Comparison of ENCODE assay signal across 27 cellular contexts in genomic region chr1:223419561-223419960, GRCh38. TPM values are rescaled to one million over a fixed set of nuclear protein-coding genes. Genes with fewer than 3 reads are reported as not detected.
"Had no signal": no experiment of that assay in that cellular context is flagged by ENCODE, and none has a peak within 500 bp of the region (broad histone marks: within the 10 kb centered on the region; RNA-seq: fewer than 3 reads in every experiment).

No MANE protein-coding gene starts in this region.

- H3K9me3 Mint-ChIP-seq: activated B cell treated with CpG ODN at 0.5 μM for 24 hours; activated CD4-positive, alpha-beta memory T cell treated with anti-CD3 and anti-CD28 coated beads for 36 hours; activated CD4-positive, alpha-beta T cell treated with anti-CD3 and anti-CD28 coated beads, Interleukin-2, amount 10 ng/mL, durations not matched to agents 7 days and 5 days; activated naive CD4-positive, alpha-beta T cell treated with anti-CD3 and anti-CD28 coated beads, Interleukin-2, amount 50 U/mL, for 72 hours; activated naive CD8-positive, alpha-beta T cell treated with anti-CD3 and anti-CD28 coated beads, Interleukin-2, amount 50 U/mL, for 24 hours; activated T-cell treated with anti-CD3 and anti-CD28 coated beads, Interleukin-2, amount 50 U/mL, for 4 hours; central memory CD8-positive, alpha-beta T cell had no signal

- H3K27ac Mint-ChIP-seq: activated B cell treated with CpG ODN at 0.5 μM for 24 hours; activated CD4-positive, alpha-beta memory T cell treated with anti-CD3 and anti-CD28 coated beads for 36 hours; activated CD4-positive, alpha-beta T cell treated with anti-CD3 and anti-CD28 coated beads, Interleukin-2, amount 10 ng/mL, durations not matched to agents 7 days and 5 days; activated naive CD4-positive, alpha-beta T cell treated with anti-CD3 and anti-CD28 coated beads, Interleukin-2, amount 50 U/mL, for 72 hours; activated naive CD8-positive, alpha-beta T cell treated with anti-CD3 and anti-CD28 coated beads, Interleukin-2, amount 50 U/mL, for 24 hours; T-helper 17 cell had no signal

- H3K36me3 ChIP-seq: ascending aorta had no signal

- H3K4me3 ChIP-seq: ascending aorta, body of pancreas had no signal

- H3K27me3 Mint-ChIP-seq: activated B cell treated with CpG ODN at 0.5 μM for 24 hours; activated CD4-positive, alpha-beta memory T cell treated with anti-CD3 and anti-CD28 coated beads for 36 hours; activated naive CD8-positive, alpha-beta T cell treated with anti-CD3 and anti-CD28 coated beads, Interleukin-2, amount 50 U/mL, for 24 hours; T-helper 17 cell had no signal

- H3K4me3 Mint-ChIP-seq: activated B cell treated with CpG ODN at 0.5 μM for 24 hours; activated CD4-positive, alpha-beta memory T cell treated with anti-CD3 and anti-CD28 coated beads for 36 hours; activated CD4-positive, alpha-beta T cell treated with anti-CD3 and anti-CD28 coated beads, Interleukin-2, amount 10 ng/mL, durations not matched to agents 7 days and 5 days; activated naive CD8-positive, alpha-beta T cell treated with anti-CD3 and anti-CD28 coated beads, Interleukin-2, amount 50 U/mL, for 24 hours; activated T-cell treated with anti-CD3 and anti-CD28 coated beads, Interleukin-2, amount 50 U/mL, for 4 hours; central memory CD8-positive, alpha-beta T cell; T-helper 17 cell had no signal

- H3K4me1 Mint-ChIP-seq: activated B cell treated with CpG ODN at 0.5 μM for 24 hours; activated CD4-positive, alpha-beta T cell treated with anti-CD3 and anti-CD28 coated beads, Interleukin-2, amount 10 ng/mL, durations not matched to agents 7 days and 5 days; activated naive CD8-positive, alpha-beta T cell treated with anti-CD3 and anti-CD28 coated beads, Interleukin-2, amount 50 U/mL, for 24 hours; central memory CD8-positive, alpha-beta T cell had no signal

- DNase-seq: activated B cell treated with CpG ODN at 0.5 μM for 24 hours; activated CD4-positive, alpha-beta memory T cell treated with anti-CD3 and anti-CD28 coated beads for 36 hours; activated CD4-positive, alpha-beta T cell treated with anti-CD3 and anti-CD28 coated beads, Interleukin-2, amount 10 ng/mL, durations not matched to agents 7 days and 5 days; activated CD8-positive, alpha-beta memory T cell treated with anti-CD3 and anti-CD28 coated beads for 24 hours; activated effector memory CD4-positive, alpha-beta T cell treated with anti-CD3 and anti-CD28 coated beads, Interleukin-2, amount 50 U/mL, for 16 hours; activated naive CD4-positive, alpha-beta T cell treated with Interleukin-2 at 50 U/mL for 16 hours; activated naive CD8-positive, alpha-beta T cell treated with anti-CD3 and anti-CD28 coated beads, Interleukin-2, amount 50 U/mL, for 24 hours; activated T-cell treated with anti-CD3 and anti-CD28 coated beads, Interleukin-2, amount 50 U/mL, for 4 hours; amniotic stem cell; body of pancreas; cortex of kidney; Kasumi-1; NCI-H1048; NCI-H1694; NCI-H2081; NCI-H2171 treated with DMSO at 0.1 percent for 48 hours; NCI-H524 treated with DMSO at 0.1 percent for 48 hours; NCI-H82; SIG-M5; T-helper 17 cell; T-helper 9 cell had no signal

- H3K36me3 Mint-ChIP-seq: activated CD4-positive, alpha-beta memory T cell treated with anti-CD3 and anti-CD28 coated beads for 36 hours; activated naive CD4-positive, alpha-beta T cell treated with anti-CD3 and anti-CD28 coated beads, Interleukin-2, amount 50 U/mL, for 72 hours had no signal

- H3K27me3 ChIP-seq: ascending aorta, body of pancreas had no signal

- ATAC-seq: activated naive CD4-positive, alpha-beta T cell treated with anti-CD3 and anti-CD28 coated beads, Interleukin-2, amount 50 U/mL, for 72 hours; activated naive CD8-positive, alpha-beta T cell treated with anti-CD3 and anti-CD28 coated beads, Interleukin-2, amount 50 U/mL, for 24 hours; activated T-cell treated with anti-CD3 and anti-CD28 coated beads, Interleukin-2, amount 50 U/mL, for 4 hours; body of pancreas; T-helper 17 cell had no signal

RNA-seq across cellular contexts. Expression of gene CCDC185, which starts 26.3 kb away (rescaled TPM):
- total RNA-seq: activated B cell treated with CpG ODN at 0.5 μM for 24 hours; activated CD4-positive, alpha-beta memory T cell treated with anti-CD3 and anti-CD28 coated beads for 36 hours; activated CD4-positive, alpha-beta T cell treated with anti-CD3 and anti-CD28 coated beads, Interleukin-2, amount 10 ng/mL, durations not matched to agents 7 days and 5 days; activated naive CD4-positive, alpha-beta T cell treated with anti-CD3 and anti-CD28 coated beads, Interleukin-2, amount 50 U/mL, for 72 hours; activated T-cell treated with anti-CD3 and anti-CD28 coated beads, Interleukin-2, amount 50 U/mL, for 4 hours; ascending aorta; body of pancreas; M059J; OCI-LY7; RPMI7951; T-helper 17 cell had no signal

RNA-seq across cellular contexts. Expression of gene SUSD4, which starts 55.6 kb away (rescaled TPM):
- total RNA-seq: activated B cell treated with CpG ODN at 0.5 μM for 24 hours, ascending aorta had no signal
